In genomic region chr18:3447895-3448844, GRCh38 we compare ENCODE assay signal across 1 cellular context.
TF ChIP-seq lines count a peak whose summit lies in the region.

No MANE protein-coding gene starts in this region.

TF ChIP-seq in liver, 16 proteins besides CTCF, POLR2A, EP300 and RAD21 (continued from another document):
- TF ChIP-seq ZBTB33 (IDR thresholded peaks at IDR 0.05) = peak; percentile 65
- peak; percentile 29 to 75 for TF ChIP-seq EGR1 (IDR thresholded peaks at IDR 0.05; ENCODE audit: low read depth in 2 of 2)
- TF ChIP-seq HNF4A (conservative IDR thresholded peaks at IDR 0.05) = peak in 1 of 2 donors; percentile 35
- peak; percentile 26 for TF ChIP-seq NR2F2 (IDR thresholded peaks at IDR 0.05)
- peak; percentile 70 for TF ChIP-seq YY1 (IDR thresholded peaks at IDR 0.05)
- TF ChIP-seq TAF1 (conservative IDR thresholded peaks at IDR 0.05) = peak; percentile 90
- no peak for TF ChIP-seq HNF4G (IDR thresholded peaks at IDR 0.05)
- TF ChIP-seq SP1 (IDR thresholded peaks at IDR 0.05) = peak; percentile 81
